ENCODE assay signal across 10 cellular contexts in genomic region chr2:191382801-191383200, GRCh38.
DNase-seq lines count a peak whose midpoint lies in the region; ATAC-seq and TF ChIP-seq lines count a peak whose summit lies in the region.
"Had no signal": no experiment of that assay in that cellular context is flagged by ENCODE, and none has a peak within 500 bp of the region (broad histone marks: within the 10 kb centered on the region; RNA-seq: fewer than 3 reads in every experiment).

No MANE protein-coding gene starts in this region.

- no peak overlapping the region for H3K4me3 Mint-ChIP-seq in effector memory CD8-positive, alpha-beta T cell
- H3K4me3 Mint-ChIP-seq: neural crest cell had no signal

- WGBS in GM23248 (ENCODE audit: low coverage in 1 of 2, low lambda C conversion rate in 2 of 2, missing lambda C conversion rate in 2 of 2), 2 experiments: 76 to 80% methylated on average over 1 of the region's 1 CpG

- TF ChIP-seq POLR2A in vagina (IDR thresholded peaks at IDR 0.05): no peak

- peaks cover 0 to 11% of the 10 kb centered on the region in 2 donors for H3K27me3 Mint-ChIP-seq in effector memory CD8-positive, alpha-beta T cell

- peaks cover 38% of the 10 kb centered on the region for H3K79me2 ChIP-seq in GM23248 (ENCODE audit: insufficient read depth)

- no peak overlapping the region for H3K9ac ChIP-seq in GM23248

- H3K27me3 ChIP-seq in GM23248 (replicated peaks; ENCODE audit: insufficient read depth): no peaks in the 10 kb centered on the region
- no peaks in the 10 kb centered on the region for H3K27me3 ChIP-seq in vagina

- TF ChIP-seq CTCF in vagina (IDR thresholded peaks at IDR 0.05): no peak

- DNase-seq in GM23248: peak; percentile 38
- DNase-seq in NCI-H510A treated with DMSO at 0.1 percent for 48 hours (lab: John Stamatoyannopoulos, UW): peak; percentile 75
- peak; percentile 86 for DNase-seq in fibroblast of gingiva (ENCODE audit: low read depth)
- peak; percentile 64 for DNase-seq in pulmonary artery endothelial cell (ENCODE audit: low read depth, low spot score)
- DNase-seq in effector memory CD8-positive, alpha-beta T cell: no peak
- DNase-seq in vagina (ENCODE audit: extremely low spot score in 2 of 2): no peak
- no peak for DNase-seq in Kasumi-1 (lab: John Stamatoyannopoulos, UW)
- DNase-seq: head of caudate nucleus had no signal

- intact Hi-C loops in vagina (cut with DNase I): no loop called here

- peaks cover 60% of the 10 kb centered on the region for H3K36me3 ChIP-seq in GM23248 (ENCODE audit: low read depth)
- H3K36me3 ChIP-seq in vagina: no peaks in the 10 kb centered on the region

- H3K27ac Mint-ChIP-seq in effector memory CD8-positive, alpha-beta T cell: no peak overlapping the region

- in situ Hi-C loops in GM23248 (cut with MboI): no loop called here

- no peaks in the 10 kb centered on the region for H3K9me3 Mint-ChIP-seq in effector memory CD8-positive, alpha-beta T cell
- H3K9me3 Mint-ChIP-seq: neural crest cell had no signal

- no peaks in the 10 kb centered on the region for H3K36me3 Mint-ChIP-seq in effector memory CD8-positive, alpha-beta T cell (ENCODE audit: insufficient read depth)

- H3K4me1 ChIP-seq in GM23248 (ENCODE audit: insufficient read depth): peaks cover 57% of the 10 kb centered on the region
- H3K4me1 ChIP-seq in vagina: no peaks in the 10 kb centered on the region

- H3K4me2 ChIP-seq in GM23248 (ENCODE audit: unreplicated experiment): no peak overlapping the region

- peaks cover 51% of the 10 kb centered on the region for H3F3A ChIP-seq in GM23248 (ENCODE audit: insufficient read depth)

- H3K9me3 ChIP-seq in GM23248 (ENCODE audit: low read depth) (no peaks in the 10 kb centered on the region), vagina (no peaks in the 10 kb centered on the region)

- H3K9me2 ChIP-seq in GM23248 (ENCODE audit: insufficient read depth): no peaks in the 10 kb centered on the region

- ATAC-seq in HG03175 (IDR thresholded peaks at IDR 0.05; ENCODE audit: unreplicated experiment): no peak
- ATAC-seq in effector memory CD8-positive, alpha-beta T cell (replicated peaks): no peak

- H3K4me1 Mint-ChIP-seq in effector memory CD8-positive, alpha-beta T cell (ENCODE audit: low read depth in 2 of 2): no peaks in the 10 kb centered on the region

- H3K4me3 ChIP-seq in GM23248: no peak overlapping the region
- no peak overlapping the region for H3K4me3 ChIP-seq in vagina

- no peak overlapping the region for H2AFZ ChIP-seq in GM23248

- no peak overlapping the region for H3K27ac ChIP-seq in GM23248
- H3K27ac ChIP-seq in vagina: no peak overlapping the region

- H4K20me1 ChIP-seq in GM23248 (ENCODE audit: insufficient read depth): no peaks in the 10 kb centered on the region

Comparison
In these comparisons a context has a peak if more than half of its experiments do, and no peak if none do; other contexts are left out.
1. DNase-seq: peak in GM23248 (single experiment), NCI-H510A treated with DMSO at 0.1 percent for 48 hours (single experiment), fibroblast of gingiva (single experiment) and pulmonary artery endothelial cell (single experiment); none in effector memory CD8-positive, alpha-beta T cell (0 of 3), vagina (0 of 2) and Kasumi-1 (0 of 2).